ENCODE assay signal across 37 cellular contexts in genomic region chrX:119168104-119168503, GRCh38. TPM values are rescaled to one million over a fixed set of nuclear protein-coding genes. Genes with fewer than 3 reads are reported as not detected.
"Had no signal": no experiment of that assay in that cellular context is flagged by ENCODE, and none has a peak within 500 bp of the region (broad histone marks: within the 10 kb centered on the region; RNA-seq: fewer than 3 reads in every experiment).

No MANE protein-coding gene starts in this region.

- H3K9ac ChIP-seq: KMS-11 had no signal

- H3K27me3 ChIP-seq: MG63 had no signal

- H3K36me3 ChIP-seq: MG63 had no signal

- H3K27ac ChIP-seq: KMS-11 had no signal

- H3K9me3 ChIP-seq: MG63 had no signal

- H3K4me3 ChIP-seq: MG63 had no signal

- H3K4me2 ChIP-seq: KMS-11 had no signal

- DNase-seq: Karpas-422, Kasumi-1, KG1, MG63, MM.1S, MV-4-11, NCI-H1048, NCI-H1092, NCI-H1092 treated with DMSO at 0.1 percent for 48 hours, NCI-H1105, NCI-H1105 treated with DMSO at 0.1 percent for 48 hours, NCI-H1417, NCI-H1417 treated with DMSO at 0.1 percent for 48 hours, NCI-H1436, NCI-H1436 treated with DMSO at 0.1 percent for 48 hours, NCI-H1694, NCI-H1694 treated with DMSO at 0.1 percent for 48 hours, NCI-H187, NCI-H187 treated with DMSO at 0.1 percent for 48 hours, NCI-H1930, NCI-H2029, NCI-H2029 treated with DMSO at 0.1 percent for 48 hours, NCI-H2081, NCI-H2081 treated with DMSO at 0.1 percent for 48 hours, NCI-H2107, NCI-H2171, NCI-H2171 treated with DMSO at 0.1 percent for 48 hours, NCI-H2227 treated with DMSO at 0.1 percent for 48 hours, NCI-H226, NCI-H345, NCI-H446, NCI-H446 treated with DMSO at 0.1 percent for 48 hours, NCI-H510A had no signal

RNA-seq across cellular contexts. Expression of gene KIAA1210, which starts 40.5 kb away (rescaled TPM):
- total RNA-seq: LHCN-M2, MCF 10A, NCI-H460 had no signal
